Comparison of ENCODE assay signal across 15 cellular contexts in the genomic region with DNA sequence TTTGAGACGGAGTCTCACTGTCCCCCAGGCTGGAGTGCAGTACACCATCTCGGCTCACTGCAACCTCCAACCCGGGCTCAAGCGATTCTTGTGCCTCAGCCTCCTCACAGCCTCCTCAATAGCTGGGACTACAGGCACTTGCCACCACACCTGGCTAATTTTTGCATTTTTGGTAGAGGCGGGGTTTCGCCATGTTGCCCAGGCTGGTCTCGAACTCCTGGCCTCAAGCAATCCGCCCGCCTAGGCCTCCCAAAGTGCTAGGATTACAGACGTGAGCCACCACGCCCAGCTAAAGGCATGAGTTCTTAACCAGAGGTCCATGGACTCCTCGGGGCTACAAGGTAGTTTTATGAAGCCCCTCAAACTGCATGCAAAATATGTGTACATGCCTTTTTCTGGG. TPM values are rescaled to one million over a fixed set of nuclear protein-coding genes. Genes with fewer than 3 reads are reported as not detected.
A peak's percentile ranks its signal among the peaks of the same experiment; 100 is the strongest.
DNase-seq lines count a peak whose midpoint lies in the region; ATAC-seq, FAIRE-seq and TF ChIP-seq lines count a peak whose summit lies in the region.
"Had no signal": no experiment of that assay in that cellular context is flagged by ENCODE, and none has a peak within 500 bp of the region (broad histone marks: within the 10 kb centered on the region; RNA-seq: fewer than 3 reads in every experiment).

No MANE protein-coding gene starts in this region.

- no peak for TF ChIP-seq POLR2A in gastrocnemius medialis (IDR thresholded peaks at IDR 0.05)
- no peak for TF ChIP-seq POLR2A in GM12891 (IDR thresholded peaks at IDR 0.05; ENCODE audit: low read depth, low read length)

- ATAC-seq in gastrocnemius medialis: no peak
- no peak for ATAC-seq in HG03565 (IDR thresholded peaks at IDR 0.05; ENCODE audit: unreplicated experiment)

- H3K9me3 ChIP-seq in BLaER1: no peaks in the 10 kb centered on the region
- no peaks in the 10 kb centered on the region for H3K9me3 ChIP-seq in HUES48 (ENCODE audit: control insufficient read depth, insufficient read depth, low read length)
- H3K9me3 ChIP-seq in mesodermal cell (ENCODE audit: control insufficient read depth, low read length): no peaks in the 10 kb centered on the region
- H3K9me3 ChIP-seq in gastrocnemius medialis: no peaks in the 10 kb centered on the region

- H3K36me3 ChIP-seq in BLaER1 (peaks cover 65% of the 10 kb centered on the region), HUES48 (ENCODE audit: control insufficient read depth, insufficient read depth, low read length) (peaks cover 42% of the 10 kb centered on the region), mesodermal cell (ENCODE audit: control insufficient read depth, insufficient read depth, low read length) (peaks cover 69% of the 10 kb centered on the region), gastrocnemius medialis (peaks cover 0 to 15% of the 10 kb centered on the region in 2 donors)

- no peak for TF ChIP-seq CTCF in astrocyte of the cerebellum (IDR thresholded peaks at IDR 0.05; ENCODE audit: low read depth, low read length, missing control alignments)
- no peak for TF ChIP-seq CTCF in gastrocnemius medialis (IDR thresholded peaks at IDR 0.05 in 4 of 5, conservative IDR thresholded peaks at IDR 0.05 in 1 of 5)

- H3K27me3 ChIP-seq in BLaER1 (no peaks in the 10 kb centered on the region), HUES48 (ENCODE audit: control insufficient read depth, insufficient read depth, low read length) (no peaks in the 10 kb centered on the region), gastrocnemius medialis (no peaks in the 10 kb centered on the region)

- WGBS in mesodermal cell (ENCODE audit: insufficient coverage in 2 of 2), 2 experiments: 90 to 94% methylated on average over 8 to 12 of the region's 12 CpGs

- intact Hi-C loops in gastrocnemius medialis (cut with DNase I; ENCODE audit: low total_unique reads): loop anchor here (5.0 to 10.0 kb wide), 3 partner anchors 157 to 289 kb away; a partner anchor contains a TSS

- no peak for FAIRE-seq in GM12891 (lab: Jason Lieb, UNC)

- H3K4me1 ChIP-seq in BLaER1: peaks cover 37% of the 10 kb centered on the region
- peaks cover 45% of the 10 kb centered on the region for H3K4me1 ChIP-seq in HUES48 (ENCODE audit: control insufficient read depth, insufficient read depth, low read length)
- peaks cover 18% of the 10 kb centered on the region for H3K4me1 ChIP-seq in mesodermal cell (ENCODE audit: control insufficient read depth, insufficient read depth, low read length, poor library complexity, severe bottlenecking)
- H3K4me1 ChIP-seq in gastrocnemius medialis: peaks cover 33 to 35% of the 10 kb centered on the region in 2 donors

- DNase-seq in astrocyte of the cerebellum (ENCODE audit: low read depth) (no peak), gastrocnemius medialis (no peak), GM12891 (ENCODE audit: insufficient read length, low spot score) (no peak), NCI-H345 (lab: John Stamatoyannopoulos, UW) (no peak)
- DNase-seq: amniotic stem cell; CD8-positive, alpha-beta memory T cell; effector CD4-positive, alpha-beta T cell; KBM-7; NCI-H2081 treated with DMSO at 0.1 percent for 48 hours; T1000 had no signal

- H3K4me2 ChIP-seq in BLaER1: peak overlapping the region; percentile 83

- H3K4me3 ChIP-seq in BLaER1 (no peak overlapping the region), HUES48 (ENCODE audit: low read depth, low read length) (peak overlapping the region; percentile 94; the same call in 1 of the 2 replicates), astrocyte of the cerebellum (ENCODE audit: low read depth, low read length) (peak overlapping the region; percentile 6), mesodermal cell (ENCODE audit: extremely low read depth, insufficient read depth, low read length, poor library complexity, severe bottlenecking) (peak overlapping the region; percentile 97), gastrocnemius medialis (no peak overlapping the region)

- peaks cover 76% of the 10 kb centered on the region for H4K20me1 ChIP-seq in BLaER1

- H3K27ac ChIP-seq in BLaER1 (no peak overlapping the region), HUES48 (ENCODE audit: low read depth, low read length) (no peak overlapping the region), mesodermal cell (ENCODE audit: low read depth, low read length, severe bottlenecking) (no peak overlapping the region), gastrocnemius medialis (no peak overlapping the region)

- peak overlapping the region; percentile 46 for H3K9ac ChIP-seq in BLaER1
- H3K9ac ChIP-seq in HUES48 (ENCODE audit: low read depth, low read length): no peak overlapping the region

- in situ Hi-C loops in astrocyte of the cerebellum (cut with HindIII; ENCODE audit: low sequenced_read_pairs): no loop called here
- in situ Hi-C loops in gastrocnemius medialis (cut with MboI; ENCODE audit: low sequenced_read_pairs in 4 of 4): loop anchor here (5.0 to 25.0 kb wide), 6 partner anchors 78 to 153 kb away; a partner anchor contains a TSS

TF ChIP-seq in GM12891, 5 proteins besides CTCF, POLR2A, EP300 and RAD21:
- no peak for TF ChIP-seq TAF1 (IDR thresholded peaks at IDR 0.05; ENCODE audit: low read depth, low read length)
- TF ChIP-seq POLR2AphosphoS5 (IDR thresholded peaks at IDR 0.05; ENCODE audit: low read depth, low read length): no peak
- TF ChIP-seq POU2F2 (IDR thresholded peaks at IDR 0.05; ENCODE audit: low read depth, low read length): no peak
- TF ChIP-seq SPI1 (IDR thresholded peaks at IDR 0.05; ENCODE audit: low read depth, low read length): no peak
- TF ChIP-seq PAX5 (IDR thresholded peaks at IDR 0.05; ENCODE audit: insufficient read depth, low read length, severe bottlenecking): no peak

RNA-seq across cellular contexts. Expression of a gene that starts 2.1 kb away (rescaled TPM):
- 150 TPM for polyA plus RNA-seq in mesodermal cell (2013, experiment 1 of 2)
- polyA plus RNA-seq in mesodermal cell (2013, experiment 2 of 2): 161 TPM
- 10 to 100 TPM; 46.5 to 66.2 (median 62.8) TPM for total RNA-seq in gastrocnemius medialis
- 138 TPM for polyA plus RNA-seq in GM12891 (2012; ENCODE audit: low read depth, missing spikeins)

RNA-seq across cellular contexts. Expression of a gene that starts 2.4 kb away (rescaled TPM):
- 39.3 TPM for polyA plus RNA-seq in mesodermal cell (2013, experiment 1 of 2)
- 35.5 TPM for polyA plus RNA-seq in mesodermal cell (2013, experiment 2 of 2)
- total RNA-seq in gastrocnemius medialis: 10 to 100 TPM in 3 of 4 donors, 1 to 10 TPM in 1; 6.6 to 23.1 (median 12.1) TPM
- polyA plus RNA-seq in GM12891 (2012; ENCODE audit: low read depth, missing spikeins): 30.6 TPM

RNA-seq across cellular contexts. Expression of a gene that starts 13.9 kb away (rescaled TPM):
- polyA plus RNA-seq in mesodermal cell (2013, experiment 1 of 2): 27.5 TPM
- 22.8 TPM for polyA plus RNA-seq in mesodermal cell (2013, experiment 2 of 2)
- 10 to 100 TPM; 11.9 to 21.7 (median 19.8) TPM for total RNA-seq in gastrocnemius medialis
- 16.1 TPM for polyA plus RNA-seq in GM12891 (2012; ENCODE audit: low read depth, missing spikeins)

RNA-seq across cellular contexts. Expression of a gene that starts 27.3 kb away (rescaled TPM):
- 4.6 TPM for polyA plus RNA-seq in mesodermal cell (2013, experiment 1 of 2)
- polyA plus RNA-seq in mesodermal cell (2013, experiment 2 of 2): 4.5 TPM
- total RNA-seq in gastrocnemius medialis: 1 to 10 TPM in 2 of 4 donors, under 1 TPM in 2; 0.44 to 3.1 (median 1.8) TPM
- 0.05 TPM for polyA plus RNA-seq in GM12891 (2012; ENCODE audit: low read depth, missing spikeins)
- total RNA-seq: activated CD8-positive, alpha-beta memory T cell treated with anti-CD3 and anti-CD28 coated beads for 36 hours had no signal
- polyA plus RNA-seq: CD8-positive, alpha-beta memory T cell had no signal

Comparison
In these comparisons a context has a peak if more than half of its experiments do, and no peak if none do; other contexts are left out.
1. H3K4me3 ChIP-seq: peak in HUES48 (single experiment), astrocyte of the cerebellum (single experiment) and mesodermal cell (single experiment); none in BLaER1 (single experiment) and gastrocnemius medialis (0 of 4).